In the genomic region with DNA sequence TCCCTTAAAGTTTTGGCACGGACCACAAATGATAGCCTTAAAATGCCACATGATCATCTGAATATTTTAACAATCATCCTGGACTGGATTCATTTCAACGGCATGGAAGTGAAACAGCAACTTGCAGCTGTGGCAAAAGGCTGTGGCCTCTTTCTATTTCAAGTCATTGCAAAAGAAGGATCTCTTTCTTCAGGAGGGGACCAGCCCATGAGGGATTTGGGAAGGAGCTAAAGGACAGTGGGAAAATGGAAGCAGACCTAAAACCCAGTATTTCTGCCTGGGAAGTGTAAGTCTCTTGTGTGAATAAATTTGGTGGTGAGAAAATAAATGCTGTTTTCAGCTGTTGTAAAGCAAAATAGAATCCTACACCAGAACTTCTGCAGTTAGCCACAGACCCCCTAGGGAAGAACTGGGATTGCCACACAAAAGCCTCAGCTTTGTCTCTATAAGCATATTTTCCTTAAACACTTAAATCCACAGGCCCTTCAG, we compare ENCODE assay signal across 10 cellular contexts.
DNase-seq lines count a peak whose midpoint lies in the region; ATAC-seq and TF ChIP-seq lines count a peak whose summit lies in the region.
"Had no signal": no experiment of that assay in that cellular context is flagged by ENCODE, and none has a peak within 500 bp of the region (broad histone marks: within the 10 kb centered on the region; RNA-seq: fewer than 3 reads in every experiment).

No MANE protein-coding gene starts in this region.

- peak overlapping the region; percentile 50 to 68 (median 61) for H3K9ac ChIP-seq in skeletal muscle tissue (ENCODE audit: low read depth in 1 of 3, low read length in 3 of 3)

- no peak for ATAC-seq in GM21360 (IDR thresholded peaks at IDR 0.05; ENCODE audit: unreplicated experiment)
- no peak for ATAC-seq in HG02981 (IDR thresholded peaks at IDR 0.05; ENCODE audit: unreplicated experiment)
- ATAC-seq: HCT116 had no signal

- H3K4me1 ChIP-seq in right atrium auricular region (peaks cover 0 to 67% of the 10 kb centered on the region in 2 donors), skeletal muscle tissue (ENCODE audit: control insufficient read depth in 3 of 3, insufficient read depth in 3 of 3, low read length in 3 of 3) (peaks cover 40 to 63% (median 53%) of the 10 kb centered on the region in 3 donors)

- H3K36me3 ChIP-seq in right atrium auricular region: no peaks in the 10 kb centered on the region
- no peaks in the 10 kb centered on the region for H3K36me3 ChIP-seq in skeletal muscle tissue (ENCODE audit: control insufficient read depth in 3 of 3, insufficient read depth in 3 of 3, low read length in 3 of 3)

- H3K4me3 ChIP-seq in HL-60 (replicated peaks; ENCODE audit: insufficient read depth, low read length) (no peak overlapping the region), astrocyte of the spinal cord (ENCODE audit: low read depth, low read length) (no peak overlapping the region), right atrium auricular region (no peak overlapping the region), skeletal muscle tissue (ENCODE audit: low read length in 3 of 3) (peak overlapping the region in 2 of 3 donors; percentile 4 to 62)

- H3K27ac ChIP-seq in HL-60 (replicated peaks) (peak overlapping the region; percentile 39), right atrium auricular region (peak overlapping the region; percentile 67 to 90), skeletal muscle tissue (ENCODE audit: low read depth, low read length) (peak overlapping the region; percentile 87)

- H3K27me3 ChIP-seq in HL-60 (ENCODE audit: insufficient read depth, poor library complexity, severe bottlenecking) (no peaks in the 10 kb centered on the region), right atrium auricular region (no peaks in the 10 kb centered on the region), skeletal muscle tissue (ENCODE audit: control insufficient read depth in 3 of 3, insufficient read depth in 3 of 3, low read length in 3 of 3) (no peaks in the 10 kb centered on the region)

- in situ Hi-C loops in astrocyte of the spinal cord (cut with HindIII; ENCODE audit: low sequenced_read_pairs): no loop called here

- no peaks in the 10 kb centered on the region for H3K9me3 ChIP-seq in right atrium auricular region
- H3K9me3 ChIP-seq in skeletal muscle tissue (ENCODE audit: control insufficient read depth in 3 of 3, low read length in 3 of 3): no peaks in the 10 kb centered on the region

- TF ChIP-seq CTCF in HL-60 (IDR thresholded peaks at IDR 0.05; ENCODE audit: insufficient read depth, low read length) (no peak), astrocyte of the spinal cord (IDR thresholded peaks at IDR 0.05; ENCODE audit: low read depth, low read length) (no peak), right atrium auricular region (IDR thresholded peaks at IDR 0.05) (no peak)

- DNase-seq in HL-60 (ENCODE audit: low read depth in 1 of 2, low spot score in 1 of 2) (peak in 1 of 2 experiments; percentile 58), astrocyte of the spinal cord (ENCODE audit: low read depth, low spot score) (peak; percentile 60), right atrium auricular region (ENCODE audit: low spot score) (no peak), NCI-H128 (lab: John Stamatoyannopoulos, UW; ENCODE audit: unreplicated experiment) (no peak)
- DNase-seq in activated naive CD4-positive, alpha-beta T cell treated with anti-CD3 and anti-CD28 coated beads, Interleukin-2, amount 50 U/mL, for 16 hours: no peak
- DNase-seq: activated naive CD4-positive, alpha-beta T cell treated with anti-CD3 and anti-CD28 coated beads for 36 hours had no signal

Comparison
In these comparisons a context has a peak if more than half of its experiments do, and no peak if none do; other contexts are left out.
1. H3K4me3 ChIP-seq: peak in skeletal muscle tissue (2 of 3); none in HL-60 (single experiment), astrocyte of the spinal cord (single experiment) and right atrium auricular region (0 of 2).
2. Peak in every context shown above with its lines, with median percentiles within 50 percentile points of each other: H3K27ac ChIP-seq.